Comparison of ENCODE assay signal across 19 cellular contexts in the genomic region with DNA sequence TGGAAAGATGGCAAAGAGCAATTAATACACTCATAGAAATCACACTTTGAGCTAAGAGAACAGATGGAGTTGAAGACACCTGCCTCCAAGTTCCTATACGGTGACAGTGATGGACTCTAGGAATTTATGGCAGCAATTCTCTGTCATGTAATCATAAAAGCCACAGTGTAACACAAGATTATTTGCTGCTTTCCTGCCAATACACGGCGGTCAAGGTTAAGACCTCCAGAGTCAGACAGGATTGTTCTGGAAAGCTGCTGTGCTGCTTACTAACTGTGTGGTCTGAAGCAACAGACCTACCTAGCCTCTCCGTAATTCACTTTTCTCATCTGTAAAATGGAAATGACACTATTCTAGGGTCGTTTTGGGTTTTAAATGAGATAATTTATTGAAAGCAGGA. TPM values are rescaled to one million over a fixed set of nuclear protein-coding genes. Genes with fewer than 3 reads are reported as not detected.
DNase-seq lines count a peak whose midpoint lies in the region; ATAC-seq and TF ChIP-seq lines count a peak whose summit lies in the region.
"Had no signal": no experiment of that assay in that cellular context is flagged by ENCODE, and none has a peak within 500 bp of the region (broad histone marks: within the 10 kb centered on the region; RNA-seq: fewer than 3 reads in every experiment).

No MANE protein-coding gene starts in this region.

- no peaks in the 10 kb centered on the region for H3K79me1 ChIP-seq in neuronal stem cell (ENCODE audit: low read depth, low read length)

- no peak overlapping the region for H3K18ac ChIP-seq in neuronal stem cell (ENCODE audit: low read length)

- intact Hi-C loops in left ventricle myocardium superior (cut with micrococcal nuclease) (no loop called here), left ventricle myocardium inferior (cut with micrococcal nuclease) (no loop called here), left colon (cut with DNase I, micrococcal nuclease) (no loop called here), testis (cut with DNase I; ENCODE audit: low total_unique reads) (no loop called here)

- DNase-seq in left ventricle myocardium superior (no peak), left ventricle myocardium inferior (no peak), left colon (no peak), testis (peak; percentile 28), neuronal stem cell (ENCODE audit: low spot score) (no peak), RPMI8226 (no peak), NCI-H524 treated with DMSO at 0.1 percent for 48 hours (lab: John Stamatoyannopoulos, UW) (no peak)
- DNase-seq: AML-193; Caco-2; Calu3; CD4-positive, alpha-beta T cell; CD8-positive, alpha-beta T cell; DMS79 treated with DMSO at 0.1 percent for 48 hours; GF-D8 had no signal

- no peak overlapping the region for H3K14ac ChIP-seq in neuronal stem cell (ENCODE audit: low read length)

- H2BK120ac ChIP-seq in neuronal stem cell (ENCODE audit: low read depth, low read length), result no peak overlapping the region

- H3K4me2 ChIP-seq in neuronal stem cell (ENCODE audit: insufficient read depth, low read length, poor library complexity, severe bottlenecking), result no peak overlapping the region
- H3K4me2 ChIP-seq: A549; BLaER1 treated with 17β-estradiol and CSF1 and Interleukin-3, amounts not matched to agents 10 nM and 100 nM had no signal

- no peak for TF ChIP-seq POLR2A in testis (IDR thresholded peaks at IDR 0.05)

- H4K8ac ChIP-seq in neuronal stem cell (ENCODE audit: low read depth, low read length), result no peak overlapping the region

- no peak overlapping the region for H3K9ac ChIP-seq in neuronal stem cell (ENCODE audit: low read depth, low read length, poor library complexity)
- H3K9ac ChIP-seq: BLaER1 treated with 17β-estradiol and CSF1 and Interleukin-3, amounts not matched to agents 10 nM and 100 nM had no signal

- H4K91ac ChIP-seq in neuronal stem cell (ENCODE audit: low read depth, low read length, poor library complexity), result no peak overlapping the region

- H3K4me1 ChIP-seq in left ventricle myocardium inferior (peaks cover 15% of the 10 kb centered on the region), testis (no peaks in the 10 kb centered on the region), neuronal stem cell (ENCODE audit: control insufficient read depth in 2 of 2, insufficient read depth in 1 of 2, low read depth in 1 of 2, low read length in 2 of 2) (peaks cover 0 to 1% of the 10 kb centered on the region in 2 donors)
- H3K4me1 ChIP-seq: A549; BLaER1 treated with 17β-estradiol and CSF1 and Interleukin-3, amounts not matched to agents 10 nM and 100 nM; Caco-2 had no signal

- H3K27ac ChIP-seq in left ventricle myocardium inferior (replicated peaks), result no peak overlapping the region
- no peak overlapping the region for H3K27ac ChIP-seq in testis
- no peak overlapping the region for H3K27ac ChIP-seq in neuronal stem cell (replicated peaks; ENCODE audit: low read length)
- H3K27ac ChIP-seq: 22Rv1; A549; BLaER1 treated with 17β-estradiol and CSF1 and Interleukin-3, amounts not matched to agents 10 nM and 100 nM; C4-2B had no signal

- H3K27me3 ChIP-seq in left ventricle myocardium inferior (ENCODE audit: low read depth), result no peaks in the 10 kb centered on the region
- H3K27me3 ChIP-seq in testis, result no peaks in the 10 kb centered on the region
- H3K27me3 ChIP-seq in neuronal stem cell (ENCODE audit: control insufficient read depth in 3 of 3, insufficient read depth in 3 of 3, low read depth in 1 of 3, low read length in 3 of 3), result no peaks in the 10 kb centered on the region
- H3K27me3 ChIP-seq: BLaER1 treated with 17β-estradiol and CSF1 and Interleukin-3, amounts not matched to agents 10 nM and 100 nM had no signal

- H2AK5ac ChIP-seq in neuronal stem cell (ENCODE audit: low read depth, low read length), result no peak overlapping the region

- H3K36me3 ChIP-seq in left ventricle myocardium inferior, result no peaks in the 10 kb centered on the region
- H3K36me3 ChIP-seq in testis (ENCODE audit: low read depth, missing control alignments), result no peaks in the 10 kb centered on the region
- H3K36me3 ChIP-seq in neuronal stem cell (replicated peaks in 1 of 2; ENCODE audit: control insufficient read depth in 2 of 2, insufficient read depth in 2 of 2, low read length in 2 of 2), result no peaks in the 10 kb centered on the region
- H3K36me3 ChIP-seq: BLaER1 treated with 17β-estradiol and CSF1 and Interleukin-3, amounts not matched to agents 10 nM and 100 nM had no signal

- no peak overlapping the region for H3K23ac ChIP-seq in neuronal stem cell (ENCODE audit: low read depth, low read length, poor library complexity)

- no peak overlapping the region for H3K4ac ChIP-seq in neuronal stem cell (ENCODE audit: low read length)

- H2BK12ac ChIP-seq in neuronal stem cell (ENCODE audit: low read length), result no peak overlapping the region

- H3K4me3 ChIP-seq in left ventricle myocardium inferior (no peak overlapping the region), testis (no peak overlapping the region), neuronal stem cell (ENCODE audit: low read length in 2 of 2) (no peak overlapping the region)
- H3K4me3 ChIP-seq: A549; BLaER1 treated with 17β-estradiol and CSF1 and Interleukin-3, amounts not matched to agents 10 nM and 100 nM had no signal

- WGBS in testis, 2 donors, result 25 to 33% methylated on average over 5 of the region's 5 CpGs
- no CpG with 5 or more reads among the region's 5 CpGs for WGBS in neuronal stem cell (ENCODE audit: extremely low coverage in 2 of 2, insufficient read length in 2 of 2, insufficient replicate concordance in 1 of 2), 2 donors

- ATAC-seq in left ventricle myocardium superior (peak; percentile 58), left colon (peak; percentile 89)
- ATAC-seq: A549; CD8-positive, alpha-beta T cell had no signal

- H3K9me3 ChIP-seq in left ventricle myocardium inferior (replicated peaks) (no peaks in the 10 kb centered on the region), testis (no peaks in the 10 kb centered on the region), neuronal stem cell (replicated peaks in 1 of 2; ENCODE audit: control insufficient read depth in 2 of 2, insufficient read depth in 1 of 2, low read depth in 1 of 2, low read length in 2 of 2) (no peaks in the 10 kb centered on the region)
- H3K9me3 ChIP-seq: A549; BLaER1 treated with 17β-estradiol and CSF1 and Interleukin-3, amounts not matched to agents 10 nM and 100 nM; Caco-2 had no signal

- no peak overlapping the region for H2AFZ ChIP-seq in neuronal stem cell (ENCODE audit: low read length)

- no peak overlapping the region for H2BK15ac ChIP-seq in neuronal stem cell (ENCODE audit: low read length)

- TF ChIP-seq CTCF in left ventricle myocardium inferior (IDR thresholded peaks at IDR 0.05; ENCODE audit: borderline replicate concordance) (no peak), testis (IDR thresholded peaks at IDR 0.05) (no peak)

- no peak overlapping the region for H2BK5ac ChIP-seq in neuronal stem cell (ENCODE audit: low read length)

RNA-seq across cellular contexts. Expression of gene KIT, which starts 14.6 kb away (rescaled TPM):
- total RNA-seq in left ventricle myocardium superior (1.4 TPM), left ventricle myocardium inferior (1.2 TPM), left colon (1 to 10 TPM; 4.1 to 10.0 TPM), testis (10 to 100 TPM; 10.6 to 15.2 TPM)
- polyA plus RNA-seq in testis (ENCODE audit: insufficient read depth, low read depth, low replicate concordance), result 10.7 TPM
- 8.3 TPM for polyA plus RNA-seq in neuronal stem cell (2013, experiment 1 of 2)
- polyA plus RNA-seq in neuronal stem cell (2013, experiment 2 of 2), result 8.3 TPM
- total RNA-seq: B cell, Calu3 had no signal
- polyA plus RNA-seq: A549 had no signal
